ENCODE assay signal across 9 cellular contexts in the genomic region with DNA sequence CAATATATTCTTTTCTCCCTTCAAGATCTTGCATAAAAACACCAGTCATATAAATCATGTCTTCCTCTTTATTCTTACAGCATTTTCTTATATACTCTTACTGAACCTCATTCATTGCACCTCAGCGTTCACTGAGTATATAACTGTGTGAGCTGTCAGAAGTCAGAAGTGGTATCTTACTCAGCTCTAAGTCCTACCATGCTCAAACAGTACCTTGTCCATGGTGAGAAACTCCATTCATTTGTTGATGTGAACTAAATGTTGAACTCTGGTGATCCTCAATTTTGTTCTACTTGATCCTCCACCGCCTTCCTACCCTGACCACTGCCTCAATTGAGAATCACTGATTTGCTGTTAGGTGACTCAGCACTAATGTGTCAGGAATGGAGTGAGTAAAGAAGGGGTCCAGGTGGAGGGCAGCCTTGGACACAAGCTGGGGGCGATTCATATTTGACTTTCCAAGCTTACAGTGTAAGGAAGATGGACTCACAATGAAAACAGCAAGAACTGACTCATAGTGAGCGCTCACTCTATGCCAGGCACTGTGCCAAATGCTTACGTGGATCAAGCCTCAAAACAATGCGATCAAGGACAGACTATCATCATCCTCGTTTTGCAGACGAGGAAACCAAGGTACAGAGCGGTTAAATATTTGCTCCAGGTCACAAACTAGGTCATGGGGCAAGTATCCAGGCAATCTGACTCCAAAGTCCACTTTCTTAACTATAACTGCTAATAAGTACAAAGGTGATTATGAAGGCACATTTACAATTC. TPM values are rescaled to one million over a fixed set of nuclear protein-coding genes. Genes with fewer than 3 reads are reported as not detected.
DNase-seq lines count a peak whose midpoint lies in the region; ATAC-seq and TF ChIP-seq lines count a peak whose summit lies in the region.
"Had no signal": no experiment of that assay in that cellular context is flagged by ENCODE, and none has a peak within 500 bp of the region (broad histone marks: within the 10 kb centered on the region; RNA-seq: fewer than 3 reads in every experiment).

No MANE protein-coding gene starts in this region.

- peaks cover 16% of the 10 kb centered on the region for H3K4me1 Mint-ChIP-seq in activated CD8-positive, alpha-beta memory T cell treated with anti-CD3 and anti-CD28 coated beads, Interleukin-2, amount 10 ng/mL, durations not matched to agents 7 days and 5 days
- H3K4me1 Mint-ChIP-seq in stimulated activated memory B cell treated with anti-CD40 and anti-IgM and Interleukin-4, amounts not matched to agents 10 μg/mL and 1 μg/mL and 100 μg/mL, for 72 hours = peaks cover 31% of the 10 kb centered on the region

- H4K20me1 ChIP-seq in fibroblast of lung (ENCODE audit: control insufficient read depth, extremely low read depth, insufficient read depth, low read length) = no peaks in the 10 kb centered on the region

- TF ChIP-seq CTCF in RWPE1 (conservative IDR thresholded peaks at IDR 0.05; ENCODE audit: low read depth) (no peak), fibroblast of lung (conservative IDR thresholded peaks at IDR 0.05 in 1 of 2, IDR thresholded peaks at IDR 0.05 in 1 of 2; ENCODE audit: low read depth in 1 of 2, low read length in 2 of 2) (no peak)

- ATAC-seq in activated CD8-positive, alpha-beta memory T cell treated with anti-CD3 and anti-CD28 coated beads, Interleukin-2, amount 10 ng/mL, durations not matched to agents 7 days and 5 days = peak; percentile 47
- ATAC-seq in stimulated activated memory B cell treated with anti-CD40 and anti-IgM and Interleukin-4, amounts not matched to agents 10 μg/mL and 1 μg/mL and 100 μg/mL, for 72 hours = no peak
- no peak for ATAC-seq in HG03442 (IDR thresholded peaks at IDR 0.05; ENCODE audit: unreplicated experiment)
- no peak for ATAC-seq in GM18870 (IDR thresholded peaks at IDR 0.05; ENCODE audit: unreplicated experiment)

- H3K36me3 Mint-ChIP-seq in activated CD8-positive, alpha-beta memory T cell treated with anti-CD3 and anti-CD28 coated beads, Interleukin-2, amount 10 ng/mL, durations not matched to agents 7 days and 5 days = peaks cover 6% of the 10 kb centered on the region
- H3K36me3 Mint-ChIP-seq in stimulated activated memory B cell treated with anti-CD40 and anti-IgM and Interleukin-4, amounts not matched to agents 10 μg/mL and 1 μg/mL and 100 μg/mL, for 72 hours = peaks cover 13% of the 10 kb centered on the region

- no peak overlapping the region for H3K4me3 ChIP-seq in fibroblast of lung (replicated peaks in 1 of 4; ENCODE audit: control extremely low read depth in 1 of 4, insufficient read depth in 1 of 4, low read depth in 3 of 4, low read length in 4 of 4)

- H2AFZ ChIP-seq in fibroblast of lung (ENCODE audit: low read length) = no peak overlapping the region

- peak overlapping the region; percentile 58 for H3K27ac ChIP-seq in RWPE1
- peak overlapping the region; percentile 43 for H3K27ac ChIP-seq in fibroblast of lung (ENCODE audit: insufficient read depth, low read length)

- no peak overlapping the region for H3K9ac ChIP-seq in fibroblast of lung (ENCODE audit: insufficient read depth, low read length)

- no peaks in the 10 kb centered on the region for H3K27me3 ChIP-seq in fibroblast of lung (ENCODE audit: control insufficient read depth, insufficient read depth, low read length)

- no peak overlapping the region for H3K4me3 Mint-ChIP-seq in activated CD8-positive, alpha-beta memory T cell treated with anti-CD3 and anti-CD28 coated beads, Interleukin-2, amount 10 ng/mL, durations not matched to agents 7 days and 5 days
- H3K4me3 Mint-ChIP-seq in stimulated activated memory B cell treated with anti-CD40 and anti-IgM and Interleukin-4, amounts not matched to agents 10 μg/mL and 1 μg/mL and 100 μg/mL, for 72 hours = no peak overlapping the region

- POLR2A ChIA-PET in RWPE1 (lab: Yijun Ruan, JAX; ENCODE audit: low non-redundant PET) = interaction anchor here (0.5 kb wide), 1 partner anchor 27 kb away, joined by 3 read pairs; no protein-coding TSS in a partner anchor

- H3K9me3 Mint-ChIP-seq in activated CD8-positive, alpha-beta memory T cell treated with anti-CD3 and anti-CD28 coated beads, Interleukin-2, amount 10 ng/mL, durations not matched to agents 7 days and 5 days (ENCODE audit: low read depth) = no peaks in the 10 kb centered on the region
- no peaks in the 10 kb centered on the region for H3K9me3 Mint-ChIP-seq in stimulated activated memory B cell treated with anti-CD40 and anti-IgM and Interleukin-4, amounts not matched to agents 10 μg/mL and 1 μg/mL and 100 μg/mL, for 72 hours

- peaks cover 3% of the 10 kb centered on the region for H3K4me1 ChIP-seq in fibroblast of lung (ENCODE audit: control insufficient read depth, extremely low read depth, insufficient read depth, low read length)

- no peaks in the 10 kb centered on the region for H3K27me3 Mint-ChIP-seq in activated CD8-positive, alpha-beta memory T cell treated with anti-CD3 and anti-CD28 coated beads, Interleukin-2, amount 10 ng/mL, durations not matched to agents 7 days and 5 days
- H3K27me3 Mint-ChIP-seq in stimulated activated memory B cell treated with anti-CD40 and anti-IgM and Interleukin-4, amounts not matched to agents 10 μg/mL and 1 μg/mL and 100 μg/mL, for 72 hours = no peaks in the 10 kb centered on the region

- CTCF ChIA-PET in activated CD8-positive, alpha-beta memory T cell treated with anti-CD3 and anti-CD28 coated beads, Interleukin-2, amount 10 ng/mL, durations not matched to agents 7 days and 5 days (lab: Charles Lee) = no interaction called here
- CTCF ChIA-PET in RWPE1 (lab: Yijun Ruan, JAX) = interaction anchor here (0.5 to 0.6 kb wide), 2 partner anchors 10 to 34 kb away, joined by 3 read pairs; no protein-coding TSS in a partner anchor

- no peaks in the 10 kb centered on the region for H3K9me3 ChIP-seq in fibroblast of lung (ENCODE audit: control insufficient read depth, insufficient read depth, low read depth, low read length)

- H3K36me3 ChIP-seq in fibroblast of lung (ENCODE audit: control insufficient read depth, insufficient read depth, low read length) = no peaks in the 10 kb centered on the region

- no peak overlapping the region for H3K27ac Mint-ChIP-seq in activated CD8-positive, alpha-beta memory T cell treated with anti-CD3 and anti-CD28 coated beads, Interleukin-2, amount 10 ng/mL, durations not matched to agents 7 days and 5 days
- H3K27ac Mint-ChIP-seq in stimulated activated memory B cell treated with anti-CD40 and anti-IgM and Interleukin-4, amounts not matched to agents 10 μg/mL and 1 μg/mL and 100 μg/mL, for 72 hours = peak overlapping the region; percentile 39

- DNase-seq in activated CD8-positive, alpha-beta memory T cell treated with anti-CD3 and anti-CD28 coated beads, Interleukin-2, amount 10 ng/mL, durations not matched to agents 7 days and 5 days = no peak
- no peak for DNase-seq in activated CD8-positive, alpha-beta memory T cell treated with anti-CD3 and anti-CD28 coated beads, Interleukin-2, amount 50 U/mL, for 4 hours
- DNase-seq in RWPE1 (ENCODE audit: low spot score) (peak; percentile 72), fibroblast of lung (ENCODE audit: low read depth in 2 of 2) (peak; percentile 91 to 96), NCI-H2227 treated with DMSO at 0.1 percent for 48 hours (lab: John Stamatoyannopoulos, UW) (no peak)

- H3K4me2 ChIP-seq in fibroblast of lung (ENCODE audit: extremely low read depth, insufficient read depth, low read length) = no peak overlapping the region

- peaks cover 9% of the 10 kb centered on the region for H3K79me2 ChIP-seq in fibroblast of lung (ENCODE audit: control insufficient read depth, insufficient read depth, low read length)

RNA-seq across cellular contexts. Expression of gene ZFYVE19, which starts 13.5 kb away (rescaled TPM):
- total RNA-seq in activated CD8-positive, alpha-beta memory T cell treated with anti-CD3 and anti-CD28 coated beads, Interleukin-2, amount 10 ng/mL, durations not matched to agents 7 days and 5 days = 10 to 100 TPM; 28.2 TPM
- total RNA-seq in fibroblast of lung = 21.3 and 23.6 TPM in 2 replicates
- polyA plus RNA-seq in fibroblast of lung = 14.1 and 26.2 TPM in 2 replicates
- polyA plus RNA-seq in fibroblast of lung (2012) = 11.6 and 17.4 TPM in 2 replicates
- polyA minus RNA-seq in fibroblast of lung (ENCODE audit: low replicate concordance) = 19.0 and 32.3 TPM in 2 replicates

RNA-seq across cellular contexts. Expression of gene DNAJC17, which starts 13.9 kb away (rescaled TPM):
- total RNA-seq in activated CD8-positive, alpha-beta memory T cell treated with anti-CD3 and anti-CD28 coated beads, Interleukin-2, amount 10 ng/mL, durations not matched to agents 7 days and 5 days = 10 to 100 TPM; 45.6 to 51.2 TPM
- 12.8 and 17.7 TPM in 2 replicates for total RNA-seq in fibroblast of lung
- polyA plus RNA-seq in fibroblast of lung = 41.8 and 51.3 TPM in 2 replicates
- 33.5 and 46.5 TPM in 2 replicates for polyA plus RNA-seq in fibroblast of lung (2012)
- 8.8 and 11.6 TPM in 2 replicates for polyA minus RNA-seq in fibroblast of lung (ENCODE audit: low replicate concordance)

RNA-seq across cellular contexts. Expression of gene C15orf62, which starts 23.6 kb away (rescaled TPM):
- total RNA-seq in activated CD8-positive, alpha-beta memory T cell treated with anti-CD3 and anti-CD28 coated beads, Interleukin-2, amount 10 ng/mL, durations not matched to agents 7 days and 5 days = under 1 TPM; 0.45 to 0.82 TPM
- total RNA-seq in fibroblast of lung = under 0.01 and 0.17 TPM in 2 replicates
- 0.02 TPM in 1 of 2 replicates, not detected in the other for polyA plus RNA-seq in fibroblast of lung
- polyA plus RNA-seq in fibroblast of lung (2012) = 0.20 and 0.23 TPM in 2 replicates
- polyA minus RNA-seq in fibroblast of lung (ENCODE audit: low replicate concordance) = not detected in 2 replicates

RNA-seq across cellular contexts. Expression of gene GCHFR, which starts 29.5 kb away (rescaled TPM):
- 10 to 100 TPM; 25.9 to 29.1 TPM for total RNA-seq in activated CD8-positive, alpha-beta memory T cell treated with anti-CD3 and anti-CD28 coated beads, Interleukin-2, amount 10 ng/mL, durations not matched to agents 7 days and 5 days
- total RNA-seq in fibroblast of lung = 1.8 and 2.5 TPM in 2 replicates
- polyA plus RNA-seq in fibroblast of lung = 1.4 and 1.6 TPM in 2 replicates
- polyA plus RNA-seq in fibroblast of lung (2012) = 2.5 and 2.6 TPM in 2 replicates
- polyA minus RNA-seq in fibroblast of lung (ENCODE audit: low replicate concordance) = 2.0 TPM in 1 of 2 replicates, not detected in the other

RNA-seq across cellular contexts. Expression of gene PPP1R14D, which starts 35.1 kb away (rescaled TPM):
- not detected for total RNA-seq in activated CD8-positive, alpha-beta memory T cell treated with anti-CD3 and anti-CD28 coated beads, Interleukin-2, amount 10 ng/mL, durations not matched to agents 7 days and 5 days
- not detected in 2 replicates for total RNA-seq in fibroblast of lung
- polyA plus RNA-seq in fibroblast of lung = not detected in 2 replicates
- not detected in 2 replicates for polyA plus RNA-seq in fibroblast of lung (2012)
- polyA minus RNA-seq in fibroblast of lung (ENCODE audit: low replicate concordance) = not detected in 2 replicates
- total RNA-seq: T-helper 2 cell treated with Interferon-gamma antibody and Interleukin-4, amounts not matched to agents 100 ng/mL and 5 ng/mL, for 36 hours had no signal

Comparison
In these comparisons a context has a peak if more than half of its experiments do, and no peak if none do; other contexts are left out.
1. DNase-seq: peak in RWPE1 (single experiment) and fibroblast of lung (2 of 2); none in activated CD8-positive, alpha-beta memory T cell treated with anti-CD3 and anti-CD28 coated beads, Interleukin-2, amount 10 ng/mL, durations not matched to agents 7 days and 5 days (single experiment), activated CD8-positive, alpha-beta memory T cell treated with anti-CD3 and anti-CD28 coated beads, Interleukin-2, amount 50 U/mL, for 4 hours (single experiment) and NCI-H2227 treated with DMSO at 0.1 percent for 48 hours (single experiment).